In the genomic region with DNA sequence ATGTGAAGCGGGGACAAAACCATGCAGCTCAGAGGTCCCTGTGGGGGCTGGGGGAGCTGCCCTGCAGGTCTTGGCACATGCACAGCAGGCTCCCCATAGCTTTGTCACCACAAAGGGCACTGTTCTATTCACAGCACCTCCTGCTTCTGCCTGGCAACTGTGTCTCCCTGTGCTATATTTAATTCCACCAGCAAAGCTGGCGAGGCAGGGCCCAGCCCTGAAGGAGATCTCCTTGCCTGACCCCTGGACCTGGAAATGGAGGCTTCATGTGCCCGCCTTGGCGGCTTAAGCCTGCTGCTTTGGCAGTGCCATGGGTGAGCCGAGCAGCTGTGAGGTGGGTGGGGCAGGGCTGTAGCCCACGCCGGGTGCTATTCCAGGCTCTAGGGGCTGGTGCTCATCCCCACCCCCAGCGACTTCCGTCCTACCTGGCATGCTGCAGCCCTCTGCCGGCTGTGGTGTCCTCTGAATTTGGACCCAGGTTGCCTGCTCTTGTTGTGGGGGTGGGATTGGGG, we compare ENCODE assay signal across 8 cellular contexts. TPM values are rescaled to one million over a fixed set of nuclear protein-coding genes. Genes with fewer than 3 reads are reported as not detected.
DNase-seq lines count a peak whose midpoint lies in the region; ATAC-seq and TF ChIP-seq lines count a peak whose summit lies in the region.

No MANE protein-coding gene starts in this region.

- TF ChIP-seq CTCF in GM13976 (IDR thresholded peaks at IDR 0.05; ENCODE audit: borderline replicate concordance, control extremely low read depth, extremely low read depth, insufficient read depth, missing control alignments) = no peak
- no peak; the same call in 1 of the 2 replicates for TF ChIP-seq CTCF in OCI-LY1 (IDR thresholded peaks at IDR 0.05; ENCODE audit: low read length)
- TF ChIP-seq CTCF in osteoblast (IDR thresholded peaks at IDR 0.05; ENCODE audit: extremely low read depth, low read depth, low read length) = no peak
- no peak for TF ChIP-seq CTCF in omental fat pad (IDR thresholded peaks at IDR 0.05)

- no peaks in the 10 kb centered on the region for H3K9me2 ChIP-seq in OCI-LY1 (ENCODE audit: low read depth, low read length)

- no peak overlapping the region; the same call in 1 of the 2 replicates for H3K9ac ChIP-seq in OCI-LY1 (ENCODE audit: low read length)

- H3K4me1 ChIP-seq in OCI-LY1 (ENCODE audit: insufficient read depth, low read length, severe bottlenecking) (peaks cover 42% of the 10 kb centered on the region), osteoblast (ENCODE audit: insufficient read depth, low read length) (peaks cover 30% of the 10 kb centered on the region)
- H3K4me1 ChIP-seq in effector memory CD4-positive, alpha-beta T cell (ENCODE audit: control insufficient read depth, insufficient read depth, low read length, poor library complexity, severe bottlenecking) = peaks cover 48% of the 10 kb centered on the region

- H3F3A ChIP-seq in OCI-LY1 (ENCODE audit: insufficient read depth, low read length) = no peaks in the 10 kb centered on the region

- H3K27me3 ChIP-seq in OCI-LY1 (ENCODE audit: insufficient read depth, low read length) = no peaks in the 10 kb centered on the region
- H3K27me3 ChIP-seq in effector memory CD4-positive, alpha-beta T cell (replicated peaks; ENCODE audit: control insufficient read depth, insufficient read depth, low read length, poor library complexity, severe bottlenecking) = no peaks in the 10 kb centered on the region
- H3K27me3 ChIP-seq in osteoblast (ENCODE audit: insufficient read depth, low read length) = no peaks in the 10 kb centered on the region

- no peaks in the 10 kb centered on the region for H3K79me2 ChIP-seq in OCI-LY1 (ENCODE audit: insufficient read depth, low read length)
- no peaks in the 10 kb centered on the region for H3K79me2 ChIP-seq in osteoblast (ENCODE audit: insufficient read depth, low read length)

- peak overlapping the region; percentile 46 for H3K27ac ChIP-seq in OCI-LY1 (ENCODE audit: low read depth, low read length, poor library complexity, severe bottlenecking)
- peak overlapping the region; percentile 64 for H3K27ac ChIP-seq in effector memory CD4-positive, alpha-beta T cell (ENCODE audit: insufficient read depth, low read length, poor library complexity, severe bottlenecking)
- peak overlapping the region; percentile 53 for H3K27ac ChIP-seq in osteoblast (ENCODE audit: low read depth, low read length)

- peak; percentile 28 for DNase-seq in GM13976 (ENCODE audit: low spot score)
- DNase-seq in effector memory CD4-positive, alpha-beta T cell = no peak
- peak; percentile 67 for DNase-seq in osteoblast (ENCODE audit: insufficient read length, low spot score, missing footprints)
- DNase-seq in omental fat pad (ENCODE audit: low spot score) = no peak
- no peak for DNase-seq in AG08395 (ENCODE audit: low spot score)

- H4K20me1 ChIP-seq in OCI-LY1 (ENCODE audit: insufficient read depth, low read length) (no peaks in the 10 kb centered on the region), osteoblast (ENCODE audit: insufficient read depth, low read length) (peaks cover 12% of the 10 kb centered on the region)

- peak overlapping the region; percentile 38 for H3K4me3 ChIP-seq in OCI-LY1 (ENCODE audit: low read depth, low read length, poor library complexity, severe bottlenecking)
- H3K4me3 ChIP-seq in effector memory CD4-positive, alpha-beta T cell (ENCODE audit: insufficient read depth, low read depth, low read length, poor library complexity, severe bottlenecking) = peak overlapping the region; percentile 30
- no peak overlapping the region for H3K4me3 ChIP-seq in osteoblast (ENCODE audit: insufficient read depth, low read length)

- peak overlapping the region; percentile 56; the same call in 1 of the 2 replicates for H3K4me2 ChIP-seq in OCI-LY1 (ENCODE audit: low read length)
- peak overlapping the region; percentile 26 for H3K4me2 ChIP-seq in osteoblast (ENCODE audit: insufficient read depth, low read length)

- H2AFZ ChIP-seq in OCI-LY1 (ENCODE audit: low read length) = no peak overlapping the region
- H2AFZ ChIP-seq in osteoblast (ENCODE audit: low read length) = no peak overlapping the region

- ATAC-seq in GM21447 (IDR thresholded peaks at IDR 0.05; ENCODE audit: unreplicated experiment) (no peak), GM18873 (IDR thresholded peaks at IDR 0.05; ENCODE audit: low FRiP score, unreplicated experiment) (no peak), omental fat pad (ENCODE audit: low FRiP score) (no peak)

- H3K9me3 ChIP-seq in OCI-LY1 (ENCODE audit: low read length) = no peaks in the 10 kb centered on the region
- H3K9me3 ChIP-seq in effector memory CD4-positive, alpha-beta T cell (ENCODE audit: control insufficient read depth, low read length) = no peaks in the 10 kb centered on the region
- H3K9me3 ChIP-seq in osteoblast (ENCODE audit: low read depth, low read length) = no peaks in the 10 kb centered on the region

- in situ Hi-C loops in GM13976 (cut with MboI; ENCODE audit: low sequenced_read_pairs, unreplicated experiment) = loop anchor here (10.0 to 25.0 kb wide), 2 partner anchors 115 to 397 kb away; a partner anchor contains a TSS

- no peaks in the 10 kb centered on the region for H3K36me3 ChIP-seq in OCI-LY1 (ENCODE audit: insufficient read depth, low read length)
- H3K36me3 ChIP-seq in effector memory CD4-positive, alpha-beta T cell (ENCODE audit: control insufficient read depth, insufficient read depth, low read length) = no peaks in the 10 kb centered on the region
- no peaks in the 10 kb centered on the region for H3K36me3 ChIP-seq in osteoblast (ENCODE audit: insufficient read depth, low read length)

RNA-seq across cellular contexts. Expression of a gene that starts 6.8 kb away (rescaled TPM):
- 2.7 and 3.6 TPM in 2 replicates for total RNA-seq in osteoblast
- total RNA-seq in omental fat pad = 10 to 100 TPM; 10.2 to 52.5 (median 17.4) TPM

RNA-seq across cellular contexts. Expression of a gene that starts 38.5 kb away (rescaled TPM):
- total RNA-seq in osteoblast (12.7 TPM in 2 replicates), omental fat pad (10 to 100 TPM in 1 of 4 donors, 1 to 10 TPM in 3; 5.5 to 12.6 (median 7.0) TPM)

Comparison
In these comparisons a context has a peak if more than half of its experiments do, and no peak if none do; other contexts are left out.
1. DNase-seq: peak in GM13976 (single experiment) and osteoblast (single experiment); none in effector memory CD4-positive, alpha-beta T cell (0 of 3), omental fat pad (single experiment) and AG08395 (single experiment).
2. Peak in every context shown above with its lines, with median percentiles within 50 percentile points of each other: H3K27ac ChIP-seq.